ENCODE assay signal across 13 cellular contexts in genomic region chr18:74284501-74285004, GRCh38. TPM values are rescaled to one million over a fixed set of nuclear protein-coding genes. Genes with fewer than 3 reads are reported as not detected.
DNase-seq lines count a peak whose midpoint lies in the region; ATAC-seq, FAIRE-seq and TF ChIP-seq lines count a peak whose summit lies in the region.
"Had no signal": no experiment of that assay in that cellular context is flagged by ENCODE, and none has a peak within 500 bp of the region (broad histone marks: within the 10 kb centered on the region; RNA-seq: fewer than 3 reads in every experiment).

No MANE protein-coding gene starts in this region.

- no peaks in the 10 kb centered on the region for H3K79me2 ChIP-seq in neural progenitor cell (ENCODE audit: low read depth)

- H3F3A ChIP-seq in neural progenitor cell (ENCODE audit: low read depth), result peaks cover 32% of the 10 kb centered on the region

- no peak overlapping the region for H2AFZ ChIP-seq in neural progenitor cell (replicated peaks)

- H3K27ac Mint-ChIP-seq in neural progenitor cell, result peak overlapping the region; percentile 75

- H3K27ac ChIP-seq in 22Rv1 (0 out of 2 replicates have a peak overlapping the region, but pooled peaks have one; percentile 5), gastroesophageal sphincter (peak overlapping the region; percentile 78 to 87 (median 86)), neural progenitor cell (no peak overlapping the region)

- H3K4me3 ChIP-seq in gastroesophageal sphincter (peak overlapping the region; percentile 18 to 24), neural progenitor cell (no peak overlapping the region)

- H3K9ac ChIP-seq in neural progenitor cell, result no peak overlapping the region

- H3K36me3 ChIP-seq in gastroesophageal sphincter (no peaks in the 10 kb centered on the region), neural progenitor cell (no peaks in the 10 kb centered on the region)

- peaks cover 3% of the 10 kb centered on the region for H4K20me1 ChIP-seq in neural progenitor cell (ENCODE audit: low read depth)

- no peaks in the 10 kb centered on the region for H3K9me3 ChIP-seq in gastroesophageal sphincter
- no peaks in the 10 kb centered on the region for H3K9me3 ChIP-seq in neural progenitor cell (ENCODE audit: low read depth)

- TF ChIP-seq EP300 in gastroesophageal sphincter (IDR thresholded peaks at IDR 0.05), result no peak

- no peak for TF ChIP-seq POLR2A in gastroesophageal sphincter (IDR thresholded peaks at IDR 0.05)
- TF ChIP-seq POLR2A in H54 (IDR thresholded peaks at IDR 0.05; ENCODE audit: low read depth, low read length), result no peak

- no peak for FAIRE-seq in H54 (lab: Jason Lieb, UNC)

- peaks cover 2% of the 10 kb centered on the region for H3K9me3 Mint-ChIP-seq in neural progenitor cell

- H3K27me3 ChIP-seq in gastroesophageal sphincter, result no peaks in the 10 kb centered on the region
- no peaks in the 10 kb centered on the region for H3K27me3 ChIP-seq in neural progenitor cell

- peak overlapping the region; percentile 11 for H3K4me3 Mint-ChIP-seq in neural progenitor cell

- H3K4me1 ChIP-seq in gastroesophageal sphincter (peaks cover 4 to 72% (median 32%) of the 10 kb centered on the region in 3 donors), neural progenitor cell (peaks cover 47% of the 10 kb centered on the region)

- no peaks in the 10 kb centered on the region for H3K36me3 Mint-ChIP-seq in neural progenitor cell

- peak overlapping the region; percentile 31 for H3K4me2 ChIP-seq in neural progenitor cell

- peaks cover 7% of the 10 kb centered on the region for H3K27me3 Mint-ChIP-seq in neural progenitor cell (ENCODE audit: insufficient read depth, low read depth)

- TF ChIP-seq CTCF in 22Rv1 (IDR thresholded peaks at IDR 0.05), result no peak
- no peak for TF ChIP-seq CTCF in gastroesophageal sphincter (IDR thresholded peaks at IDR 0.05)
- TF ChIP-seq CTCF in neural progenitor cell (IDR thresholded peaks at IDR 0.05), result no peak

- peaks cover 46% of the 10 kb centered on the region for H3K4me1 Mint-ChIP-seq in neural progenitor cell

- peak; percentile 87 for DNase-seq in NCI-H510A treated with DMSO at 0.1 percent for 48 hours (lab: John Stamatoyannopoulos, UW)
- DNase-seq in neural progenitor cell (ENCODE audit: low spot score), result peak; percentile 47
- no peak for DNase-seq in H54 (ENCODE audit: insufficient read length, low spot score)
- DNase-seq in islet precursor cell, result no peak
- DNase-seq in stimulated activated CD4-positive, alpha-beta T cell treated with anti-CD3 and anti-CD28 coated beads, Interleukin-4, amount 100 ng/mL, for 4 hours, result no peak
- no peak for DNase-seq in germinal center (ENCODE audit: low spot score)
- DNase-seq: ACHN; activated effector memory CD4-positive, alpha-beta T cell treated with Interleukin-2 at 50 U/mL for 16 hours; KG1 had no signal

- ATAC-seq in gastroesophageal sphincter, result no peak

- WGBS in gastroesophageal sphincter (ENCODE audit: low coverage in 1 of 2), 2 donors, result 18% methylated on average over 4 of the region's 7 CpGs; no CpG with 5 or more reads in 1 of the 2 donors

RNA-seq across cellular contexts. Expression of gene CYB5A, which starts 7.2 kb away (rescaled TPM):
- total RNA-seq in gastroesophageal sphincter (100 to 1,000 TPM in 1 of 4 donors, 10 to 100 TPM in 3; 53.8 to 118 (median 75.2) TPM), neural progenitor cell (ENCODE audit: low replicate concordance) (28.2 and 33.7 TPM in 2 replicates)

RNA-seq across cellular contexts. Expression of gene C18orf63, which starts 31.1 kb away (rescaled TPM):
- total RNA-seq in gastroesophageal sphincter (not detected), neural progenitor cell (ENCODE audit: low replicate concordance) (not detected in 2 replicates)
- total RNA-seq: lung microvascular endothelial cell, RPMI7951 had no signal

Comparison
In these comparisons a context has a peak if more than half of its experiments do, and no peak if none do; other contexts are left out.
1. DNase-seq: peak in NCI-H510A treated with DMSO at 0.1 percent for 48 hours (single experiment) and neural progenitor cell (single experiment); none in H54 (single experiment), islet precursor cell (single experiment), stimulated activated CD4-positive, alpha-beta T cell treated with anti-CD3 and anti-CD28 coated beads, Interleukin-4, amount 100 ng/mL, for 4 hours (0 of 2) and germinal center (single experiment).